ENCODE assay signal across 7 cellular contexts in the genomic region with DNA sequence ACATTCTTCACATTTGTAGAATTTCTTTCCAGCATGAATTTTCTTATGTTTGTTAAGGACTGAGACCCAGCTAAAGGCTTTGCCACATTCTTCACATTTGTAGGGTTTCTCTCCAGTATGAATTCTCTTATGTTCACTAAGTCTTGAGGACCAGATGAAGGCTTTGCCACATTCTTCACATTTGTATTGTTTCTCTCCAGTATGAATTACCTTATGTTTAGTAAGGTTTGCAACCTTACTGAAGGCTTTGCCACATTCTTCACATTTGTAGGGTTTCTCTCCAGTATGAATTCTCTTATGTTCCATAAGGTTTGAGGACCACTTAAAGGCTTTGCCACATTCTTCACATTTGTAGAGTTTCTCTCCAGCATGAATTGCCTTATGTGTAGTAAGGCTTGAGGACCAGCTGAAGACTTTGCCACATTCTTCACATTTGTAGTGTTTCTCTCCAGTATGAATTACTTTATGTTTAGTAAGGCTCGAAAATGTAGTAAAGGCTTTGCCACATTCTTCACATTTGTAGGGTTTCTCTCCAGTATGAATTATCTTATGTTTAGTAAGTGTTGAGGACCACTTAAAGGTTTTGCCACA. TPM values are rescaled to one million over a fixed set of nuclear protein-coding genes. Genes with fewer than 3 reads are reported as not detected.
"Had no signal": no experiment of that assay in that cellular context is flagged by ENCODE, and none has a peak within 500 bp of the region (broad histone marks: within the 10 kb centered on the region; RNA-seq: fewer than 3 reads in every experiment).

No MANE protein-coding gene starts in this region.

RNA-seq across cellular contexts. Expression of gene ZNF728, which starts 27.3 kb away (rescaled TPM):
- total RNA-seq: naive thymus-derived CD8-positive, alpha-beta T cell; natural killer cell treated with Interleukin-12 subunit alpha and Interleukin-12 subunit beta and Interleukin-15 and Interleukin-18, amount 100 ng/mL, for 72 hours; neural crest cell; osteocyte; pulmonary artery endothelial cell; smooth muscle cell had no signal
- polyA plus RNA-seq: naive thymus-derived CD8-positive, alpha-beta T cell; pancreas; smooth muscle cell had no signal
